ENCODE assay signal across 13 cellular contexts in the genomic region with DNA sequence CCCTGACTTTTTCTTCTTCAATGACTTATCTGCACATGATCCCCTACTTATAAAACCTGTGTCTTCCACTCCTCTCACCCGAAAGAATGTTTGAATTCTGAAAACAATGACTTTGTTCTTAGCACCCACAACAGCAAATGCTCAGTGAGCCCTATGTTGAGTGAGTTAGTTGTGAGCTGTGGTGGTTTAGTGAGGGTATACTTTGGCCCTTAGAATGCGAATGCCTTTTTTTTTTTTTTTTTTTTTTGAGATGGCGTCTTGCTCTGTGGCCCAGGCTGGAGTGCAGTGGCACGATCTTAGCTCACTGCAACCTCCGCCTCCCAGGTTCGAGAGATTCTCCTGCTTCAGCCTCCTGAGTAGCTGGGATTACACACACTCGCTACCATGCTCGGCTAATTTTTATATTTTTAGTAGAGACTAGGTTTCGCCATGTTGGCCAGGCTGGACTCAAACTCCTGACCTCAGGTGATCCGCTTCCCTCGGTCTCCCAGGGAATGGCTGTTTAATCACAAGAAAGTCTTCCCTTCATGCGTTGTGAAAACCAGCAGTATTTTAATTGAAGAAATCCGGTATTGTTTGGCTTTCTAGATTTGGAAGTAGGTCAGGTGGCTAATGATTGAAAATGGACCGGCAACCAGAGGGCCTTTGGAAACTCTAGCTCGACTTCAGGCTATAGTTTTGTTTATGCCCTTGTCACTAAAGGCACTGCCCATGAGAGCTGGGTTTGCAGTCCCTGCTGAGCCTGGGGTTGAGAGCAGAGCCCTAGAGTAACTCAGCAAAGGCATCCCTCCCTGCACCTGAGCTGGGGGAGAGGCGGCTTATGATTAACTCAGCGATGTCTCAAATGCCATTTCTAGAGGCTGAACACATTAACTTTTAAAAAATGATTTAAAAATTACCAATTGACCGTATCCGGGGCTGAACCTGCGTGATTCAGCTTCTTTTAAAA. TPM values are rescaled to one million over a fixed set of nuclear protein-coding genes. Genes with fewer than 3 reads are reported as not detected.
DNase-seq lines count a peak whose midpoint lies in the region; ATAC-seq and TF ChIP-seq lines count a peak whose summit lies in the region.
"Had no signal": no experiment of that assay in that cellular context is flagged by ENCODE, and none has a peak within 500 bp of the region (broad histone marks: within the 10 kb centered on the region; RNA-seq: fewer than 3 reads in every experiment).

No MANE protein-coding gene starts in this region.

- TSS peak; percentile 23 for BruUV-seq in OCI-LY7 (replicated peaks; lab: Mats Ljungman, UMichigan)

- peaks cover 85% of the 10 kb centered on the region for H3K79me2 ChIP-seq in OCI-LY7 (ENCODE audit: insufficient read depth, low read depth, low read length)

- ATAC-seq in CD4-positive, alpha-beta T cell (ENCODE audit: poor library complexity), result no peak
- no peak for ATAC-seq in activated CD8-positive, alpha-beta T cell treated with anti-CD3 and anti-CD28 coated beads for 36 hours
- no peak for ATAC-seq in mucosa of descending colon
- no peak for ATAC-seq in GM18517 (IDR thresholded peaks at IDR 0.05; ENCODE audit: unreplicated experiment)
- ATAC-seq: activated CD8-positive, alpha-beta memory T cell treated with anti-CD3 and anti-CD28 coated beads, Interleukin-2, amount 10 ng/mL, durations not matched to agents 7 days and 5 days had no signal

- no peak for TF ChIP-seq CTCF in CD4-positive, alpha-beta T cell (IDR thresholded peaks at IDR 0.05)
- no peak for TF ChIP-seq CTCF in OCI-LY7 (conservative IDR thresholded peaks at IDR 0.05; ENCODE audit: low read length)
- TF ChIP-seq CTCF in activated CD8-positive, alpha-beta T cell treated with anti-CD3 and anti-CD28 coated beads for 36 hours (IDR thresholded peaks at IDR 0.05), result no peak
- TF ChIP-seq CTCF in mucosa of descending colon (IDR thresholded peaks at IDR 0.05), result no peak

- CTCF ChIA-PET in CD4-positive, alpha-beta T cell (lab: Charles Lee), result interaction anchor here (2.0 kb wide), 1 partner anchor 115 kb away, joined by 10 read pairs; no protein-coding TSS in a partner anchor
- CTCF ChIA-PET in OCI-LY7 (lab: Charles Lee; ENCODE audit: unreplicated experiment), result interaction anchor here (0.7 to 1.1 kb wide), 3 partner anchors 9 to 128 kb away, joined by 3 read pairs; no protein-coding TSS in a partner anchor
- CTCF ChIA-PET in activated CD8-positive, alpha-beta T cell treated with anti-CD3 and anti-CD28 coated beads for 36 hours (lab: Charles Lee), result interaction anchor here (1.2 to 1.4 kb wide), 2 partner anchors 11 to 14 kb away, joined by 4 to 5 read pairs; no protein-coding TSS in a partner anchor

- H3K36me3 ChIP-seq in OCI-LY7 (ENCODE audit: insufficient read depth, low read length) (peaks cover 20% of the 10 kb centered on the region; the same call in 1 of the 2 replicates), mucosa of descending colon (ENCODE audit: low read depth) (no peaks in the 10 kb centered on the region)
- H3K36me3 ChIP-seq: brain microvascular endothelial cell had no signal

- H3K9me3 ChIP-seq in CD4-positive, alpha-beta T cell (ENCODE audit: control insufficient read depth, low read length), result no peaks in the 10 kb centered on the region
- H3K9me3 ChIP-seq in OCI-LY7 (ENCODE audit: low read length) (no peaks in the 10 kb centered on the region), mucosa of descending colon (no peaks in the 10 kb centered on the region)

- H3K9me2 ChIP-seq in OCI-LY7 (ENCODE audit: insufficient read depth, low read length), result no peaks in the 10 kb centered on the region

- POLR2A ChIA-PET in CD4-positive, alpha-beta T cell (lab: Charles Lee), result interaction anchor here (2.2 kb wide), 1 partner anchor 11 kb away, joined by 10 read pairs; no protein-coding TSS in a partner anchor
- POLR2A ChIA-PET in OCI-LY7 (lab: Charles Lee), result interaction anchor here (0.5 to 8.0 kb wide), 27 partner anchors 7 to 641 kb away, joined by 3 to 141 read pairs (median 5); partner anchors contain the start of genes CUX1 and ZNHIT1
- POLR2A ChIA-PET in activated CD8-positive, alpha-beta T cell treated with anti-CD3 and anti-CD28 coated beads for 36 hours (lab: Charles Lee), result interaction anchor here (1.3 kb wide), 1 partner anchor 11 kb away, joined by 3 read pairs; no protein-coding TSS in a partner anchor

- no peaks in the 10 kb centered on the region for H3K27me3 Mint-ChIP-seq in CD4-positive, alpha-beta T cell
- H3K27me3 Mint-ChIP-seq in activated CD8-positive, alpha-beta T cell treated with anti-CD3 and anti-CD28 coated beads for 36 hours, result no peaks in the 10 kb centered on the region
- H3K27me3 Mint-ChIP-seq: activated CD8-positive, alpha-beta memory T cell treated with anti-CD3 and anti-CD28 coated beads, Interleukin-2, amount 10 ng/mL, durations not matched to agents 7 days and 5 days had no signal

- H3K27ac Mint-ChIP-seq in CD4-positive, alpha-beta T cell, result peak overlapping the region; percentile 15
- no peak overlapping the region for H3K27ac Mint-ChIP-seq in activated CD8-positive, alpha-beta T cell treated with anti-CD3 and anti-CD28 coated beads for 36 hours
- H3K27ac Mint-ChIP-seq: activated CD8-positive, alpha-beta memory T cell treated with anti-CD3 and anti-CD28 coated beads, Interleukin-2, amount 10 ng/mL, durations not matched to agents 7 days and 5 days had no signal

- peak overlapping the region; percentile 74 for H3K4me3 ChIP-seq in OCI-LY7 (ENCODE audit: low read depth, low read length, poor library complexity, severe bottlenecking)
- H3K4me3 ChIP-seq in mucosa of descending colon, result no peak overlapping the region

- H2AFZ ChIP-seq in OCI-LY7 (ENCODE audit: low read length), result no peak overlapping the region

- H4K20me1 ChIP-seq in OCI-LY7 (ENCODE audit: insufficient read depth, low read length), result no peaks in the 10 kb centered on the region

- H3K4me1 ChIP-seq in OCI-LY7 (ENCODE audit: insufficient read depth, low read length, poor library complexity, severe bottlenecking) (peaks cover 97% of the 10 kb centered on the region), mucosa of descending colon (ENCODE audit: low read depth) (peaks cover 20% of the 10 kb centered on the region)

- DNase-seq in CD4-positive, alpha-beta T cell, result no peak
- peak; percentile 70 for DNase-seq in OCI-LY7 (ENCODE audit: low spot score)
- DNase-seq in glomerular visceral epithelial cell (ENCODE audit: extremely low spot score), result peak; percentile 56
- DNase-seq in renal cortical epithelial cell (ENCODE audit: low read depth), result peak; percentile 78
- no peak for DNase-seq in activated CD8-positive, alpha-beta T cell treated with anti-CD3 and anti-CD28 coated beads for 36 hours
- DNase-seq in mucosa of descending colon, result no peak
- no peak for DNase-seq in NCI-H69 (lab: John Stamatoyannopoulos, UW)
- DNase-seq: activated CD8-positive, alpha-beta memory T cell treated with anti-CD3 and anti-CD28 coated beads, Interleukin-2, amount 10 ng/mL, durations not matched to agents 7 days and 5 days; brain microvascular endothelial cell; DND-41; islet precursor cell; KBM-7 had no signal

- H3K4me3 Mint-ChIP-seq in CD4-positive, alpha-beta T cell, result peak overlapping the region; percentile 54
- no peak overlapping the region for H3K4me3 Mint-ChIP-seq in activated CD8-positive, alpha-beta T cell treated with anti-CD3 and anti-CD28 coated beads for 36 hours

- no peak overlapping the region for H3K27ac ChIP-seq in CD4-positive, alpha-beta T cell (ENCODE audit: low read depth, low read length)
- peak overlapping the region; percentile 97 for H3K27ac ChIP-seq in OCI-LY7 (ENCODE audit: low read depth, low read length, poor library complexity, severe bottlenecking)
- H3K27ac ChIP-seq: brain microvascular endothelial cell had no signal

- H3K36me3 Mint-ChIP-seq in CD4-positive, alpha-beta T cell (ENCODE audit: low read depth), result peaks cover 6% of the 10 kb centered on the region
- H3K36me3 Mint-ChIP-seq in activated CD8-positive, alpha-beta T cell treated with anti-CD3 and anti-CD28 coated beads for 36 hours (ENCODE audit: low read depth), result no peaks in the 10 kb centered on the region
- H3K36me3 Mint-ChIP-seq: activated CD8-positive, alpha-beta memory T cell treated with anti-CD3 and anti-CD28 coated beads, Interleukin-2, amount 10 ng/mL, durations not matched to agents 7 days and 5 days had no signal

- intact Hi-C loops in CD4-positive, alpha-beta T cell (cut with DNase I, micrococcal nuclease), result no loop called here
- intact Hi-C loops in OCI-LY7 (cut with micrococcal nuclease; ENCODE audit: unreplicated experiment), result loop anchor here (5.0 kb wide), 3 partner anchors 171 to 574 kb away; partner anchors contain the start of gene ORAI2
- intact Hi-C loops in activated CD8-positive, alpha-beta T cell treated with anti-CD3 and anti-CD28 coated beads for 36 hours (cut with micrococcal nuclease), result no loop called here
- intact Hi-C loops in mucosa of descending colon (cut with DNase I, micrococcal nuclease), result no loop called here

- H3K4me2 ChIP-seq in OCI-LY7 (ENCODE audit: low read length), result peak overlapping the region; percentile 100

- H3K9me3 Mint-ChIP-seq in CD4-positive, alpha-beta T cell, result no peaks in the 10 kb centered on the region
- H3K9me3 Mint-ChIP-seq in activated CD8-positive, alpha-beta T cell treated with anti-CD3 and anti-CD28 coated beads for 36 hours, result no peaks in the 10 kb centered on the region

- peaks cover 63% of the 10 kb centered on the region for H3K4me1 Mint-ChIP-seq in CD4-positive, alpha-beta T cell (ENCODE audit: low read depth)
- H3K4me1 Mint-ChIP-seq in activated CD8-positive, alpha-beta T cell treated with anti-CD3 and anti-CD28 coated beads for 36 hours (ENCODE audit: low read depth), result peaks cover 40% of the 10 kb centered on the region

- no peaks in the 10 kb centered on the region for H3K27me3 ChIP-seq in CD4-positive, alpha-beta T cell (ENCODE audit: control insufficient read depth, insufficient read depth, low read length)
- H3K27me3 ChIP-seq: brain microvascular endothelial cell had no signal

RNA-seq across cellular contexts. Expression of gene CUX1, which starts 41.3 kb away (rescaled TPM):
- 10 to 100 TPM; 35.6 to 38.0 TPM for total RNA-seq in CD4-positive, alpha-beta T cell
- total RNA-seq in OCI-LY7 (2014; rRNA removed; shearing (Covaris generic)), result 131 and 143 TPM in 2 replicates
- total RNA-seq in OCI-LY7 (2022), result 199 and 247 TPM in 2 replicates
- total RNA-seq in renal cortical epithelial cell, result 38.2 and 139 TPM in 2 replicates
- 10 to 100 TPM; 20.2 to 20.4 TPM for total RNA-seq in activated CD8-positive, alpha-beta T cell treated with anti-CD3 and anti-CD28 coated beads for 36 hours
- total RNA-seq in mucosa of descending colon, result 100 to 1,000 TPM in 2 of 3 donors, 10 to 100 TPM in 1; 85.2 to 167 (median 120) TPM

Comparison
In these comparisons a context has a peak if more than half of its experiments do, and no peak if none do; other contexts are left out.
1. DNase-seq: peak in OCI-LY7 (single experiment), glomerular visceral epithelial cell (single experiment) and renal cortical epithelial cell (single experiment); none in CD4-positive, alpha-beta T cell (0 of 10), activated CD8-positive, alpha-beta T cell treated with anti-CD3 and anti-CD28 coated beads for 36 hours (single experiment), mucosa of descending colon (0 of 3) and NCI-H69 (single experiment).